Comparison of ENCODE assay signal across 9 cellular contexts in genomic region chr10:8332730-8333111, GRCh38.
DNase-seq lines count a peak whose midpoint lies in the region; ATAC-seq and TF ChIP-seq lines count a peak whose summit lies in the region.
"Had no signal": no experiment of that assay in that cellular context is flagged by ENCODE, and none has a peak within 500 bp of the region (broad histone marks: within the 10 kb centered on the region; RNA-seq: fewer than 3 reads in every experiment).

No MANE protein-coding gene starts in this region.

- H3K9me3 ChIP-seq in spleen: no peaks in the 10 kb centered on the region

- 3 to 14% (median 6%) methylated on average over 6 of the region's 6 CpGs for WGBS in spleen, 5 donors

- H3K36me3 Mint-ChIP-seq in T-helper 1 cell treated with Interleukin-12 subunit alpha and Interleukin-12 subunit beta and Interleukin-4 antibody, amounts not matched to agents 30 μg/mL and 1 μg/mL, for 36 hours (ENCODE audit: low read depth): peaks cover 3% of the 10 kb centered on the region
- H3K36me3 Mint-ChIP-seq in WTC11 (no peaks in the 10 kb centered on the region), glutamatergic neuron (ENCODE audit: unreplicated experiment) (no peaks in the 10 kb centered on the region)

- TF ChIP-seq POLR2A in spleen (IDR thresholded peaks at IDR 0.05): no peak

- CTCF ChIA-PET in WTC11 (lab: Charles Lee): interaction anchor here (0.6 to 1.3 kb wide), 2 partner anchors 181 to 299 kb away, joined by 3 to 5 read pairs; no protein-coding TSS in a partner anchor

- peak overlapping the region in 4 of 8 donors; percentile 28 to 66 (median 56) for H3K27ac ChIP-seq in spleen

- intact Hi-C loops in spleen (cut with DNase I; ENCODE audit: low total_unique reads): no loop called here

- peak overlapping the region; percentile 81 for H3K27ac Mint-ChIP-seq in T-helper 1 cell treated with Interleukin-12 subunit alpha and Interleukin-12 subunit beta and Interleukin-4 antibody, amounts not matched to agents 30 μg/mL and 1 μg/mL, for 36 hours
- H3K27ac Mint-ChIP-seq in WTC11 (no peak overlapping the region), glutamatergic neuron (ENCODE audit: unreplicated experiment) (no peak overlapping the region)

- H3K9me3 Mint-ChIP-seq in T-helper 1 cell treated with Interleukin-12 subunit alpha and Interleukin-12 subunit beta and Interleukin-4 antibody, amounts not matched to agents 30 μg/mL and 1 μg/mL, for 36 hours: no peaks in the 10 kb centered on the region
- H3K9me3 Mint-ChIP-seq in WTC11 (no peaks in the 10 kb centered on the region), glutamatergic neuron (ENCODE audit: unreplicated experiment) (no peaks in the 10 kb centered on the region)

- H3K36me3 ChIP-seq in spleen: no peaks in the 10 kb centered on the region

- H3K4me1 Mint-ChIP-seq in T-helper 1 cell treated with Interleukin-12 subunit alpha and Interleukin-12 subunit beta and Interleukin-4 antibody, amounts not matched to agents 30 μg/mL and 1 μg/mL, for 36 hours (ENCODE audit: low read depth): peaks cover 31% of the 10 kb centered on the region
- H3K4me1 Mint-ChIP-seq in WTC11: peaks cover 20% of the 10 kb centered on the region
- peaks cover 4% of the 10 kb centered on the region for H3K4me1 Mint-ChIP-seq in glutamatergic neuron (ENCODE audit: low read depth, unreplicated experiment)

- H3K4me1 ChIP-seq in spleen: peaks cover 0 to 27% (median 10%) of the 10 kb centered on the region in 6 donors

- H3K4me3 ChIP-seq in spleen: peak overlapping the region in 7 of 8 donors; percentile 19 to 67 (median 31)

- peaks cover 0 to 51% (median 14%) of the 10 kb centered on the region in 7 donors for H3K27me3 ChIP-seq in spleen (replicated peaks in 1 of 7)

- POLR2A ChIA-PET in WTC11 (lab: Charles Lee): no interaction called here

- TF ChIP-seq CTCF in WTC11 (IDR thresholded peaks at IDR 0.05): no peak
- no peak for TF ChIP-seq CTCF in glutamatergic neuron (IDR thresholded peaks at IDR 0.05; ENCODE audit: partially characterized antibody, unreplicated experiment)
- no peak for TF ChIP-seq CTCF in spleen (IDR thresholded peaks at IDR 0.05 in 8 of 11, conservative IDR thresholded peaks at IDR 0.05 in 3 of 11)

- ATAC-seq in WTC11: no peak

- H3K4me3 Mint-ChIP-seq in T-helper 1 cell treated with Interleukin-12 subunit alpha and Interleukin-12 subunit beta and Interleukin-4 antibody, amounts not matched to agents 30 μg/mL and 1 μg/mL, for 36 hours: peak overlapping the region; percentile 80
- H3K4me3 Mint-ChIP-seq in WTC11 (peak overlapping the region; percentile 63), glutamatergic neuron (ENCODE audit: unreplicated experiment) (peak overlapping the region; percentile 91)

- peaks cover 4% of the 10 kb centered on the region for H3K27me3 Mint-ChIP-seq in T-helper 1 cell treated with Interleukin-12 subunit alpha and Interleukin-12 subunit beta and Interleukin-4 antibody, amounts not matched to agents 30 μg/mL and 1 μg/mL, for 36 hours (ENCODE audit: low read depth)
- H3K27me3 Mint-ChIP-seq in WTC11 (ENCODE audit: low read depth) (peaks cover 34% of the 10 kb centered on the region), glutamatergic neuron (ENCODE audit: unreplicated experiment) (peaks cover 3% of the 10 kb centered on the region)

- DNase-seq in T-helper 1 cell: no peak
- no peak for DNase-seq in WTC11 (ENCODE audit: low spot score)
- DNase-seq in glutamatergic neuron: no peak
- DNase-seq in spleen: no peak
- DNase-seq in DMS 273 treated with DMSO at 0.1 percent for 48 hours (lab: John Stamatoyannopoulos, UW): no peak
- DNase-seq in SW 1271 (lab: John Stamatoyannopoulos, UW): no peak
- no peak for DNase-seq in KG1 (lab: John Stamatoyannopoulos, UW)
- DNase-seq: NCI-H748 treated with DMSO at 0.1 percent for 48 hours had no signal

TF ChIP-seq in WTC11, 78 proteins besides CTCF, POLR2A, EP300 and RAD21:
- TF ChIP-seq NR3C1 (CRISPR knock-in tag; conservative IDR thresholded peaks at IDR 0.05; ENCODE audit: low read depth) (no peak), E2F5 (CRISPR knock-in tag; IDR thresholded peaks at IDR 0.05) (no peak), STAT6 (CRISPR knock-in tag; conservative IDR thresholded peaks at IDR 0.05; ENCODE audit: low read depth) (no peak), ATF2 (CRISPR knock-in tag; IDR thresholded peaks at IDR 0.05; ENCODE audit: borderline replicate concordance, low read depth) (no peak), ZNF512 (CRISPR knock-in tag; IDR thresholded peaks at IDR 0.05; ENCODE audit: borderline replicate concordance) (peak; percentile 86), SMAD4 (CRISPR knock-in tag; IDR thresholded peaks at IDR 0.05) (no peak), TP53 (CRISPR knock-in tag; IDR thresholded peaks at IDR 0.05) (no peak), GRHL2 (CRISPR knock-in tag; IDR thresholded peaks at IDR 0.05; ENCODE audit: insufficient replicate concordance, severe bottlenecking) (no peak)
